ENCODE assay signal across 13 cellular contexts in genomic region chr2:119827866-119828507, GRCh38.
DNase-seq lines count a peak whose midpoint lies in the region; ATAC-seq and TF ChIP-seq lines count a peak whose summit lies in the region.
"Had no signal": no experiment of that assay in that cellular context is flagged by ENCODE, and none has a peak within 500 bp of the region (broad histone marks: within the 10 kb centered on the region; RNA-seq: fewer than 3 reads in every experiment).

No MANE protein-coding gene starts in this region.

- peaks cover 3 to 4% of the 10 kb centered on the region in 2 donors for H3K9me3 Mint-ChIP-seq in activated T-cell treated with anti-CD3 and anti-CD28 coated beads, Interleukin-2, amount 50 U/mL, for 72 hours
- peaks cover 14% of the 10 kb centered on the region for H3K9me3 Mint-ChIP-seq in glutamatergic neuron (ENCODE audit: unreplicated experiment)

- peaks cover 34% of the 10 kb centered on the region for H3K4me1 Mint-ChIP-seq in activated T-cell treated with anti-CD3 and anti-CD28 coated beads, Interleukin-2, amount 50 U/mL, for 72 hours (ENCODE audit: low read depth)
- peaks cover 32% of the 10 kb centered on the region for H3K4me1 Mint-ChIP-seq in glutamatergic neuron (ENCODE audit: low read depth, unreplicated experiment)

- H3K36me3 Mint-ChIP-seq in activated T-cell treated with anti-CD3 and anti-CD28 coated beads, Interleukin-2, amount 50 U/mL, for 72 hours (ENCODE audit: insufficient read depth in 2 of 2), result peaks cover 4 to 8% of the 10 kb centered on the region in 2 donors
- H3K36me3 Mint-ChIP-seq in glutamatergic neuron (ENCODE audit: unreplicated experiment), result peaks cover 16% of the 10 kb centered on the region

- no peaks in the 10 kb centered on the region for H3K27me3 Mint-ChIP-seq in activated T-cell treated with anti-CD3 and anti-CD28 coated beads, Interleukin-2, amount 50 U/mL, for 72 hours (ENCODE audit: low read depth)
- peaks cover 6% of the 10 kb centered on the region for H3K27me3 Mint-ChIP-seq in glutamatergic neuron (ENCODE audit: unreplicated experiment)
- H3K27me3 Mint-ChIP-seq: activated CD4-positive, alpha-beta T cell treated with anti-CD3 and anti-CD28 coated beads, Interleukin-2, amount 10 ng/mL, durations not matched to agents 24 days and 14 days; CD4-positive, alpha-beta memory T cell; memory B cell had no signal

- ATAC-seq in HG02885 (IDR thresholded peaks at IDR 0.05; ENCODE audit: poor library complexity, unreplicated experiment), result peak; percentile 51
- peak; percentile 94 to 95 for ATAC-seq in activated T-cell treated with anti-CD3 and anti-CD28 coated beads, Interleukin-2, amount 50 U/mL, for 72 hours (replicated peaks in 1 of 2)
- ATAC-seq in SK-N-SH treated with all-trans-retinoic acid at 6 μM for 48 hours, result no peak

- peak overlapping the region; percentile 4 for H3K27ac Mint-ChIP-seq in activated T-cell treated with anti-CD3 and anti-CD28 coated beads, Interleukin-2, amount 50 U/mL, for 72 hours
- H3K27ac Mint-ChIP-seq in glutamatergic neuron (ENCODE audit: unreplicated experiment), result peak overlapping the region; percentile 95
- H3K27ac Mint-ChIP-seq: activated CD4-positive, alpha-beta T cell treated with anti-CD3 and anti-CD28 coated beads, Interleukin-2, amount 10 ng/mL, durations not matched to agents 24 days and 14 days; memory B cell had no signal

- DNase-seq in ELR (ENCODE audit: low read depth) (peak; percentile 58), glutamatergic neuron (peak; percentile 33), NCI-H1417 (lab: John Stamatoyannopoulos, UW) (no peak)
- DNase-seq in activated T-cell treated with anti-CD3 and anti-CD28 coated beads, Interleukin-2, amount 50 U/mL, for 72 hours, result peak; percentile 23 to 42
- DNase-seq in stimulated activated CD8-positive, alpha-beta memory T cell treated with anti-CD3 and anti-CD28 coated beads, Interleukin-4, amount 100 ng/mL, for 48 hours, result no peak
- DNase-seq: activated CD4-positive, alpha-beta T cell treated with anti-CD3 and anti-CD28 coated beads, Interleukin-2, amount 10 ng/mL, durations not matched to agents 24 days and 14 days; CD4-positive, alpha-beta memory T cell; NCI-H1105; NCI-H774; SK-N-SH had no signal

- no peak overlapping the region for H3K4me3 Mint-ChIP-seq in activated T-cell treated with anti-CD3 and anti-CD28 coated beads, Interleukin-2, amount 50 U/mL, for 72 hours
- peak overlapping the region; percentile 54 for H3K4me3 Mint-ChIP-seq in glutamatergic neuron (ENCODE audit: unreplicated experiment)
- H3K4me3 Mint-ChIP-seq: activated CD4-positive, alpha-beta T cell treated with anti-CD3 and anti-CD28 coated beads, Interleukin-2, amount 10 ng/mL, durations not matched to agents 24 days and 14 days; CD4-positive, alpha-beta memory T cell; memory B cell had no signal

- no peak for TF ChIP-seq CTCF in glutamatergic neuron (IDR thresholded peaks at IDR 0.05; ENCODE audit: partially characterized antibody, unreplicated experiment)

TF ChIP-seq in SK-N-SH treated with all-trans-retinoic acid at 6 μM for 48 hours, 23 proteins besides CTCF, POLR2A, EP300 and RAD21:
- TF ChIP-seq, protein P1, sequence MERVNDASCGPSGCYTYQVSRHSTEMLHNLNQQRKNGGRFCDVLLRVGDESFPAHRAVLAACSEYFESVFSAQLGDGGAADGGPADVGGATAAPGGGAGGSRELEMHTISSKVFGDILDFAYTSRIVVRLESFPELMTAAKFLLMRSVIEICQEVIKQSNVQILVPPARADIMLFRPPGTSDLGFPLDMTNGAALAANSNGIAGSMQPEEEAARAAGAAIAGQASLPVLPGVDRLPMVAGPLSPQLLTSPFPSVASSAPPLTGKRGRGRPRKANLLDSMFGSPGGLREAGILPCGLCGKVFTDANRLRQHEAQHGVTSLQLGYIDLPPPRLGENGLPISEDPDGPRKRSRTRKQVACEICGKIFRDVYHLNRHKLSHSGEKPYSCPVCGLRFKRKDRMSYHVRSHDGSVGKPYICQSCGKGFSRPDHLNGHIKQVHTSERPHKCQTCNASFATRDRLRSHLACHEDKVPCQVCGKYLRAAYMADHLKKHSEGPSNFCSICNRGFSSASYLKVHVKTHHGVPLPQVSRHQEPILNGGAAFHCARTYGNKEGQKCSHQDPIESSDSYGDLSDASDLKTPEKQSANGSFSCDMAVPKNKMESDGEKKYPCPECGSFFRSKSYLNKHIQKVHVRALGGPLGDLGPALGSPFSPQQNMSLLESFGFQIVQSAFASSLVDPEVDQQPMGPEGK (CRISPR knock-in tag; IDR thresholded peaks at IDR 0.05; ENCODE audit: borderline replicate concordance), result no peak
- TF ChIP-seq CREB5 (CRISPR knock-in tag; IDR thresholded peaks at IDR 0.05; ENCODE audit: low read depth) (no peak), ZNF8 (CRISPR knock-in tag; IDR thresholded peaks at IDR 0.05) (no peak)
- TF ChIP-seq, protein P2, sequence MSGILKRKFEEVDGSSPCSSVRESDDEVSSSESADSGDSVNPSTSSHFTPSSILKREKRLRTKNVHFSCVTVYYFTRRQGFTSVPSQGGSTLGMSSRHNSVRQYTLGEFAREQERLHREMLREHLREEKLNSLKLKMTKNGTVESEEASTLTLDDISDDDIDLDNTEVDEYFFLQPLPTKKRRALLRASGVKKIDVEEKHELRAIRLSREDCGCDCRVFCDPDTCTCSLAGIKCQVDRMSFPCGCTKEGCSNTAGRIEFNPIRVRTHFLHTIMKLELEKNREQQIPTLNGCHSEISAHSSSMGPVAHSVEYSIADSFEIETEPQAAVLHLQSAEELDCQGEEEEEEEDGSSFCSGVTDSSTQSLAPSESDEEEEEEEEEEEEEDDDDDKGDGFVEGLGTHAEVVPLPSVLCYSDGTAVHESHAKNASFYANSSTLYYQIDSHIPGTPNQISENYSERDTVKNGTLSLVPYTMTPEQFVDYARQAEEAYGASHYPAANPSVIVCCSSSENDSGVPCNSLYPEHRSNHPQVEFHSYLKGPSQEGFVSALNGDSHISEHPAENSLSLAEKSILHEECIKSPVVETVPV (CRISPR knock-in tag; IDR thresholded peaks at IDR 0.05), result no peak

Comparison
In these comparisons a context has a peak if more than half of its experiments do, and no peak if none do; other contexts are left out.
1. DNase-seq: peak in ELR (single experiment), activated T-cell treated with anti-CD3 and anti-CD28 coated beads, Interleukin-2, amount 50 U/mL, for 72 hours (2 of 2) and glutamatergic neuron (single experiment); none in stimulated activated CD8-positive, alpha-beta memory T cell treated with anti-CD3 and anti-CD28 coated beads, Interleukin-4, amount 100 ng/mL, for 48 hours (single experiment) and NCI-H1417 (0 of 3).